ENCODE assay signal across 8 cellular contexts in genomic region chr20:35618032-35618371, GRCh38. TPM values are rescaled to one million over a fixed set of nuclear protein-coding genes. Genes with fewer than 3 reads are reported as not detected.
A peak's percentile ranks its signal among the peaks of the same experiment; 100 is the strongest.
DNase-seq lines count a peak whose midpoint lies in the region; TF ChIP-seq lines count a peak whose summit lies in the region.

No MANE protein-coding gene starts in this region.

- no peak for TF ChIP-seq CTCF in GM10248 (IDR thresholded peaks at IDR 0.05; ENCODE audit: control extremely low read depth, extremely low read depth, low read depth, missing control alignments)

- H3K9ac ChIP-seq in ES-I3 (ENCODE audit: low read depth, low read length) (peak overlapping the region; percentile 55; the same call in 1 of the 2 replicates), rectal smooth muscle tissue (ENCODE audit: low read length) (no peak overlapping the region)

- H3K27me3 ChIP-seq in SJCRH30 (no peaks in the 10 kb centered on the region), rectal smooth muscle tissue (ENCODE audit: control insufficient read depth, insufficient read depth, low read length) (no peaks in the 10 kb centered on the region)

- H3K4me1 ChIP-seq in ES-I3 (ENCODE audit: insufficient read depth, low read length) (no peaks in the 10 kb centered on the region), SJCRH30 (peaks cover 2% of the 10 kb centered on the region; the same call in 1 of the 2 replicates), rectal smooth muscle tissue (ENCODE audit: control insufficient read depth, insufficient read depth, low read length) (peaks cover 2% of the 10 kb centered on the region)

- peak in 1 of 2 experiments; percentile 26 for DNase-seq in SJCRH30
- DNase-seq in epithelial cell of prostate (ENCODE audit: low read depth, low spot score), result no peak
- DNase-seq in T-helper 9 cell, result no peak
- DNase-seq in NCI-H2081 treated with DMSO at 0.1 percent for 48 hours (lab: John Stamatoyannopoulos, UW), result no peak
- DNase-seq in GM10248 (ENCODE audit: extremely low spot score), result no peak
- DNase-seq in glomerular visceral epithelial cell (ENCODE audit: extremely low spot score), result no peak

- H3K9me3 ChIP-seq in ES-I3 (ENCODE audit: control insufficient read depth, insufficient read depth, low read length) (no peaks in the 10 kb centered on the region), SJCRH30 (replicated peaks) (no peaks in the 10 kb centered on the region)

- CTCF ChIA-PET in GM10248 (lab: Yijun Ruan, JAX), result interaction anchor here (1.3 to 6.7 kb wide), 9 partner anchors 13 to 336 kb away, joined by 3 to 87 read pairs (median 12); partner anchors contain the start of gene SCAND1

- no peak overlapping the region for H3K27ac ChIP-seq in SJCRH30
- H3K27ac ChIP-seq in epithelial cell of prostate, result peak overlapping the region; percentile 46
- H3K27ac ChIP-seq in rectal smooth muscle tissue (ENCODE audit: low read depth, low read length), result no peak overlapping the region

- POLR2A ChIA-PET in GM10248 (lab: Yijun Ruan, JAX), result interaction anchor here (1.6 kb wide), 1 partner anchor 124 kb away, joined by 4 read pairs; the partner anchor contains the start of gene RBM39

- H3K4me3 ChIP-seq in SJCRH30 (peak overlapping the region; percentile 56), rectal smooth muscle tissue (ENCODE audit: low read length) (peak overlapping the region; percentile 64)

- H3K36me3 ChIP-seq in ES-I3 (ENCODE audit: insufficient read depth, low read length), result no peaks in the 10 kb centered on the region; the same call in 1 of the 2 replicates
- peaks cover 16% of the 10 kb centered on the region for H3K36me3 ChIP-seq in SJCRH30
- no peaks in the 10 kb centered on the region for H3K36me3 ChIP-seq in rectal smooth muscle tissue (ENCODE audit: control insufficient read depth, insufficient read depth, low read length)

RNA-seq across cellular contexts. Expression of gene SPAG4, which starts 2.4 kb away (rescaled TPM):
- total RNA-seq in SJCRH30 (2014; rRNA removed; shearing (Covaris generic)), result 3.5 and 4.3 TPM in 2 replicates

RNA-seq across cellular contexts. Expression of gene CPNE1, which starts 46.7 kb away (rescaled TPM):
- 276 and 297 TPM in 2 replicates for total RNA-seq in SJCRH30 (2014; rRNA removed; shearing (Covaris generic))

RNA-seq across cellular contexts. Expression of gene RBM12, which starts 46.7 kb away (rescaled TPM):
- total RNA-seq in SJCRH30 (2014; rRNA removed; shearing (Covaris generic)), result 137 and 142 TPM in 2 replicates
